Comparison of ENCODE assay signal across 10 cellular contexts in genomic region chrX:23333842-23334535, GRCh38. TPM values are rescaled to one million over a fixed set of nuclear protein-coding genes. Genes with fewer than 3 reads are reported as not detected.
DNase-seq lines count a peak whose midpoint lies in the region; ATAC-seq, FAIRE-seq and TF ChIP-seq lines count a peak whose summit lies in the region.
"Had no signal": no experiment of that assay in that cellular context is flagged by ENCODE, and none has a peak within 500 bp of the region (broad histone marks: within the 10 kb centered on the region; RNA-seq: fewer than 3 reads in every experiment).

No MANE protein-coding gene starts in this region.

- no peak for ATAC-seq in activated CD4-positive, alpha-beta T cell treated with anti-CD3 and anti-CD28 coated beads for 36 hours
- no peak for ATAC-seq in HG02642 (IDR thresholded peaks at IDR 0.05; ENCODE audit: poor library complexity, unreplicated experiment)

- H3K4ac ChIP-seq in mesendoderm (ENCODE audit: low read depth, low read length) = peak overlapping the region; percentile 79

- in situ Hi-C loops in transverse colon (cut with MboI; ENCODE audit: low pct_ligation_motif_present in 1 of 4, low pct_unique_long_range_greater_than_20kb in 1 of 4, low sequenced_read_pairs in 3 of 4) = no loop called here
- in situ Hi-C loops in KBM-7 (cut with MboI; ENCODE audit: low pct_unique_long_range_greater_than_20kb, low sequenced_read_pairs) = no loop called here

- H3K4me1 Mint-ChIP-seq in activated CD4-positive, alpha-beta T cell treated with anti-CD3 and anti-CD28 coated beads for 36 hours = peaks cover 11% of the 10 kb centered on the region
- peaks cover 5% of the 10 kb centered on the region for H3K4me1 Mint-ChIP-seq in astrocyte (ENCODE audit: low read depth, unreplicated experiment)

- CTCF ChIA-PET in activated CD4-positive, alpha-beta T cell treated with anti-CD3 and anti-CD28 coated beads for 36 hours (lab: Charles Lee) = no interaction called here

- WGBS in mesendoderm (ENCODE audit: extremely low coverage, insufficient coverage, low lambda C conversion rate) = no CpG with 5 or more reads among the region's 59 CpGs
- WGBS in transverse colon (ENCODE audit: low coverage in 1 of 2), 2 donors = 52% methylated on average over 44 of the region's 59 CpGs; no CpG with 5 or more reads in 1 of the 2 donors

- intact Hi-C loops in activated CD4-positive, alpha-beta T cell treated with anti-CD3 and anti-CD28 coated beads for 36 hours (cut with DNase I, micrococcal nuclease) = loop anchor here in 1 of 2 experiments (10.0 kb wide), 1 partner anchor 1671 kb away; no protein-coding TSS in a partner anchor
- intact Hi-C loops in transverse colon (cut with DNase I; ENCODE audit: low total_unique reads) = no loop called here

- no peaks in the 10 kb centered on the region for H3K9me3 Mint-ChIP-seq in activated CD4-positive, alpha-beta T cell treated with anti-CD3 and anti-CD28 coated beads for 36 hours (ENCODE audit: low read depth)
- H3K9me3 Mint-ChIP-seq in astrocyte (ENCODE audit: unreplicated experiment) = no peaks in the 10 kb centered on the region
- H3K9me3 Mint-ChIP-seq: activated T-cell treated with anti-CD3 and anti-CD28 coated beads, Interleukin-2, amount 50 U/mL, for 24 hours had no signal

- H3K4me3 ChIP-seq in astrocyte (ENCODE audit: insufficient read depth, low read depth, low read length) (no peak overlapping the region), mesendoderm (ENCODE audit: low read length) (no peak overlapping the region), transverse colon (peak overlapping the region in 3 of 4 donors; percentile 24 to 41 (median 24))

- no peaks in the 10 kb centered on the region for H3K36me3 ChIP-seq in astrocyte (ENCODE audit: insufficient read depth, low read length)
- H3K36me3 ChIP-seq in mesendoderm (ENCODE audit: control insufficient read depth, insufficient read depth, low read length) = no peaks in the 10 kb centered on the region
- no peaks in the 10 kb centered on the region for H3K36me3 ChIP-seq in transverse colon

- H3K79me2 ChIP-seq in astrocyte (ENCODE audit: insufficient read depth, low read length) (no peaks in the 10 kb centered on the region), mesendoderm (ENCODE audit: control insufficient read depth, insufficient read depth, low read length) (peaks cover 8% of the 10 kb centered on the region)

- H3K4me1 ChIP-seq in astrocyte (ENCODE audit: insufficient read depth, low read length) (no peaks in the 10 kb centered on the region), mesendoderm (ENCODE audit: control insufficient read depth, low read depth, low read length) (no peaks in the 10 kb centered on the region), transverse colon (peaks cover 0 to 10% (median 5%) of the 10 kb centered on the region in 4 donors)

- POLR2A ChIA-PET in activated CD4-positive, alpha-beta T cell treated with anti-CD3 and anti-CD28 coated beads for 36 hours (lab: Charles Lee) = no interaction called here

- H4K5ac ChIP-seq in mesendoderm (ENCODE audit: low read length) = no peak overlapping the region

- peak overlapping the region; percentile 45 for H2BK120ac ChIP-seq in mesendoderm (ENCODE audit: low read depth, low read length)

- no peak overlapping the region for H3K4me3 Mint-ChIP-seq in activated CD4-positive, alpha-beta T cell treated with anti-CD3 and anti-CD28 coated beads for 36 hours
- peak overlapping the region; percentile 72 for H3K4me3 Mint-ChIP-seq in astrocyte (ENCODE audit: unreplicated experiment)

- H2BK5ac ChIP-seq in mesendoderm (ENCODE audit: low read length) = no peak overlapping the region

- H3K27ac ChIP-seq in astrocyte (ENCODE audit: low read depth, low read length) (no peak overlapping the region), mesendoderm (ENCODE audit: low read depth, low read length) (peak overlapping the region; percentile 76), transverse colon (peak overlapping the region in 3 of 4 donors; percentile 17 to 51 (median 47))
- H3K27ac ChIP-seq: C4-2B had no signal

- no peaks in the 10 kb centered on the region for H3K79me1 ChIP-seq in mesendoderm (ENCODE audit: low read length)

- no peak for TF ChIP-seq EP300 in transverse colon (IDR thresholded peaks at IDR 0.05; ENCODE audit: low read depth)

- no peak overlapping the region for H2AK5ac ChIP-seq in mesendoderm (ENCODE audit: low read length)

- no peak overlapping the region for H3K23ac ChIP-seq in mesendoderm (ENCODE audit: low read length)

- no peak overlapping the region for H3K9ac ChIP-seq in astrocyte (ENCODE audit: low read length)
- peak overlapping the region; percentile 45 for H3K9ac ChIP-seq in mesendoderm (ENCODE audit: low read length)

- peak overlapping the region; percentile 56 for H4K8ac ChIP-seq in mesendoderm (ENCODE audit: low read depth, low read length)

- H3K27ac Mint-ChIP-seq in activated CD4-positive, alpha-beta T cell treated with anti-CD3 and anti-CD28 coated beads for 36 hours = no peak overlapping the region
- H3K27ac Mint-ChIP-seq in astrocyte (ENCODE audit: unreplicated experiment) = no peak overlapping the region
- H3K27ac Mint-ChIP-seq: activated T-cell treated with anti-CD3 and anti-CD28 coated beads, Interleukin-2, amount 50 U/mL, for 24 hours had no signal

- no peak for TF ChIP-seq CTCF in astrocyte (IDR thresholded peaks at IDR 0.05; ENCODE audit: insufficient read depth, low read depth, low read length)
- no peak for TF ChIP-seq CTCF in transverse colon (IDR thresholded peaks at IDR 0.05)

- peak overlapping the region; percentile 98 for H3K18ac ChIP-seq in mesendoderm (ENCODE audit: low read length)

- H3K27me3 ChIP-seq in astrocyte (ENCODE audit: insufficient read depth, low read length) (peaks cover 23% of the 10 kb centered on the region), mesendoderm (ENCODE audit: insufficient read depth, low read length, poor library complexity) (no peaks in the 10 kb centered on the region), transverse colon (peaks cover 51% of the 10 kb centered on the region)

- H3K4me2 ChIP-seq in astrocyte (ENCODE audit: low read length) (peak overlapping the region; percentile 80), mesendoderm (ENCODE audit: low read length) (peak overlapping the region; percentile 48)

- no peak overlapping the region for H2AFZ ChIP-seq in astrocyte (ENCODE audit: low read depth, low read length)

- H3K36me3 Mint-ChIP-seq in activated CD4-positive, alpha-beta T cell treated with anti-CD3 and anti-CD28 coated beads for 36 hours (ENCODE audit: low read depth) = no peaks in the 10 kb centered on the region
- no peaks in the 10 kb centered on the region for H3K36me3 Mint-ChIP-seq in astrocyte (ENCODE audit: low read depth, unreplicated experiment)

- no peak for TF ChIP-seq POLR2A in transverse colon (IDR thresholded peaks at IDR 0.05)

- no peak overlapping the region for H2BK15ac ChIP-seq in mesendoderm (replicated peaks; ENCODE audit: low read depth)

- DNase-seq in activated CD4-positive, alpha-beta T cell treated with anti-CD3 and anti-CD28 coated beads for 36 hours = peak; percentile 9
- DNase-seq in activated CD4-positive, alpha-beta T cell treated with anti-CD3 and anti-CD28 coated beads, Interleukin-2, amount 50 U/mL, for 1 hour = no peak
- no peak for DNase-seq in astrocyte (ENCODE audit: low read depth)
- peak; percentile 76 for DNase-seq in mesendoderm
- DNase-seq in transverse colon = peak; percentile 17
- no peak for DNase-seq in MV-4-11 (lab: John Stamatoyannopoulos, UW)
- DNase-seq in KBM-7 = no peak

- H3K56ac ChIP-seq in mesendoderm (ENCODE audit: low read length) = peak overlapping the region; percentile 60

- FAIRE-seq in astrocyte (lab: Jason Lieb, UNC) = no peak

- H3K9me3 ChIP-seq in astrocyte (ENCODE audit: insufficient read depth, low read depth, low read length) (no peaks in the 10 kb centered on the region), transverse colon (no peaks in the 10 kb centered on the region)

- peaks cover 35% of the 10 kb centered on the region for H3K27me3 Mint-ChIP-seq in activated CD4-positive, alpha-beta T cell treated with anti-CD3 and anti-CD28 coated beads for 36 hours
- peaks cover 52% of the 10 kb centered on the region for H3K27me3 Mint-ChIP-seq in astrocyte (ENCODE audit: low read depth, unreplicated experiment)

- H4K20me1 ChIP-seq in astrocyte (ENCODE audit: insufficient read depth, low read length) = no peaks in the 10 kb centered on the region

RNA-seq across cellular contexts. Expression of gene PTCHD1, which starts 0.7 kb away (rescaled TPM):
- total RNA-seq in activated CD4-positive, alpha-beta T cell treated with anti-CD3 and anti-CD28 coated beads for 36 hours = not detected
- 0.05 and 0.14 TPM in 2 replicates for total RNA-seq in astrocyte
- polyA plus RNA-seq in mesendoderm (2013, experiment 1 of 2) = 2.1 TPM
- polyA plus RNA-seq in mesendoderm (2013, experiment 2 of 2) = 3.2 TPM
- 1 to 10 TPM in 3 of 4 donors, under 1 TPM in 1; 0.40 to 3.4 (median 1.7) TPM for total RNA-seq in transverse colon

Comparison
In these comparisons a context has a peak if more than half of its experiments do, and no peak if none do; other contexts are left out.
1. DNase-seq: peak in activated CD4-positive, alpha-beta T cell treated with anti-CD3 and anti-CD28 coated beads for 36 hours (single experiment), mesendoderm (single experiment) and transverse colon (single experiment); none in activated CD4-positive, alpha-beta T cell treated with anti-CD3 and anti-CD28 coated beads, Interleukin-2, amount 50 U/mL, for 1 hour (single experiment), astrocyte (single experiment), MV-4-11 (single experiment) and KBM-7 (single experiment).
2. H3K4me3 ChIP-seq: peak in transverse colon (3 of 4); none in astrocyte (single experiment) and mesendoderm (single experiment).